Comparison of ENCODE assay signal across 1 cellular context in genomic region chr14:103333754-103334643, GRCh38.
TF ChIP-seq lines count a peak whose summit lies in the region.

TSS of gene EIF5 (plus strand) at chr14:103334237. CDS start at chr14:103335861, 1,624 bp downstream.

TF ChIP-seq in HepG2, 621 proteins besides CTCF, POLR2A, EP300 and RAD21 (continued from another document and continues in another):
- TF ChIP-seq ZNF18 (CRISPR knock-in tag; IDR thresholded peaks at IDR 0.05; ENCODE audit: insufficient replicate concordance) = peak; percentile 66
- no peak for TF ChIP-seq ZBTB34 (CRISPR knock-in tag; IDR thresholded peaks at IDR 0.05)
- TF ChIP-seq ZNF609 (CRISPR knock-in tag; IDR thresholded peaks at IDR 0.05; ENCODE audit: borderline replicate concordance) = no peak; the same call in 1 of the 2 replicates
- 0 out of 2 replicates have a peak, but pooled peaks have one; percentile 27 for TF ChIP-seq ZXDC (CRISPR knock-in tag; IDR thresholded peaks at IDR 0.05)
- TF ChIP-seq ZFP90 (CRISPR knock-in tag; IDR thresholded peaks at IDR 0.05; ENCODE audit: borderline replicate concordance) = peak; percentile 70; the same call in 1 of the 2 replicates
- TF ChIP-seq KLF11 (CRISPR knock-in tag; IDR thresholded peaks at IDR 0.05) = no peak
- TF ChIP-seq JDP2 (CRISPR knock-in tag; IDR thresholded peaks at IDR 0.05; ENCODE audit: borderline replicate concordance) = no peak
- TF ChIP-seq NR1H2 (CRISPR knock-in tag; IDR thresholded peaks at IDR 0.05; ENCODE audit: borderline replicate concordance, low read depth) = 0 out of 2 replicates have a peak, but pooled peaks have one; percentile 53
- TF ChIP-seq YEATS2 (CRISPR knock-in tag; IDR thresholded peaks at IDR 0.05; ENCODE audit: borderline replicate concordance) = peak; percentile 96
- TF ChIP-seq ZIK1 (CRISPR knock-in tag; IDR thresholded peaks at IDR 0.05; ENCODE audit: borderline replicate concordance, low read depth) = peak; percentile 75; the same call in 1 of the 2 replicates
- peak; percentile 91 for TF ChIP-seq YY1 (IDR thresholded peaks at IDR 0.05; ENCODE audit: insufficient read depth, insufficient replicate concordance, low read depth, low read length)
- TF ChIP-seq FOXP1 (IDR thresholded peaks at IDR 0.05) = no peak
- no peak for TF ChIP-seq FOXP1 (CRISPR knock-in tag; IDR thresholded peaks at IDR 0.05)
- TF ChIP-seq ARID4A (CRISPR knock-in tag; IDR thresholded peaks at IDR 0.05; ENCODE audit: borderline replicate concordance) = peak; percentile 79
- no peak for TF ChIP-seq GTF2F1 (IDR thresholded peaks at IDR 0.05; ENCODE audit: low read length)
- peak; percentile 46; the same call in 1 of the 2 replicates for TF ChIP-seq ZNF138 (CRISPR knock-in tag; IDR thresholded peaks at IDR 0.05; ENCODE audit: low read depth)
- TF ChIP-seq ATF6 (CRISPR knock-in tag; conservative IDR thresholded peaks at IDR 0.05) = no peak
- peak; percentile 98 for TF ChIP-seq ZNF639 (CRISPR knock-in tag; conservative IDR thresholded peaks at IDR 0.05)
- no peak for TF ChIP-seq USF2 (IDR thresholded peaks at IDR 0.05; ENCODE audit: low read depth, low read length)
- TF ChIP-seq USF2 (CRISPR knock-in tag; IDR thresholded peaks at IDR 0.05; ENCODE audit: borderline replicate concordance) = no peak
- TF ChIP-seq REXO4 (CRISPR knock-in tag; IDR thresholded peaks at IDR 0.05; ENCODE audit: borderline replicate concordance) = no peak
- TF ChIP-seq ZNF713 (CRISPR knock-in tag; IDR thresholded peaks at IDR 0.05) = no peak
- TF ChIP-seq ZNF816 (CRISPR knock-in tag; IDR thresholded peaks at IDR 0.05; ENCODE audit: borderline replicate concordance) = no peak; the same call in 1 of the 2 replicates
- peak; percentile 41; the same call in 1 of the 2 replicates for TF ChIP-seq EEA1 (CRISPR knock-in tag; IDR thresholded peaks at IDR 0.05; ENCODE audit: borderline replicate concordance)
- no peak for TF ChIP-seq HNRNPLL (IDR thresholded peaks at IDR 0.05; ENCODE audit: low read depth, low read length, poor library complexity, severe bottlenecking)
- no peak; the same call in 1 of the 2 replicates for TF ChIP-seq ZNF670 (CRISPR knock-in tag; IDR thresholded peaks at IDR 0.05; ENCODE audit: borderline replicate concordance)
- TF ChIP-seq FOSL1 (CRISPR knock-in tag; IDR thresholded peaks at IDR 0.05; ENCODE audit: borderline replicate concordance) = peak; percentile 6; the same call in 1 of the 2 replicates
- peak; percentile 80; the same call in 1 of the 2 replicates for TF ChIP-seq ELF4 (CRISPR knock-in tag; IDR thresholded peaks at IDR 0.05; ENCODE audit: borderline replicate concordance)
- TF ChIP-seq ZKSCAN8 (CRISPR knock-in tag; IDR thresholded peaks at IDR 0.05; ENCODE audit: borderline replicate concordance) = peak; percentile 11; the same call in 1 of the 2 replicates
- TF ChIP-seq TCF7 (IDR thresholded peaks at IDR 0.05; ENCODE audit: low read depth) = no peak
- TF ChIP-seq ASH2L (IDR thresholded peaks at IDR 0.05; ENCODE audit: insufficient read length, low read depth, low read length) = peak; percentile 88
- peak; percentile 85; the same call in 1 of the 2 replicates for TF ChIP-seq REPIN1 (CRISPR knock-in tag; IDR thresholded peaks at IDR 0.05; ENCODE audit: borderline replicate concordance, low read depth)
- no peak for TF ChIP-seq ARID2 (CRISPR knock-in tag; IDR thresholded peaks at IDR 0.05; ENCODE audit: borderline replicate concordance)
- no peak; the same call in 1 of the 2 replicates for TF ChIP-seq PREB (CRISPR knock-in tag; IDR thresholded peaks at IDR 0.05)
